In genomic region chr2:9179572-9180201, GRCh38 we compare ENCODE assay signal across 8 cellular contexts. TPM values are rescaled to one million over a fixed set of nuclear protein-coding genes. Genes with fewer than 3 reads are reported as not detected.
DNase-seq lines count a peak whose midpoint lies in the region; ATAC-seq and TF ChIP-seq lines count a peak whose summit lies in the region.

No MANE protein-coding gene starts in this region.

- no peak overlapping the region for H3K4me3 ChIP-seq in fibroblast of villous mesenchyme (ENCODE audit: low read depth, low read length)

- peak overlapping the region; percentile 95 for H3K27ac Mint-ChIP-seq in progenitor cell of endocrine pancreas

- peak; percentile 98 for DNase-seq in Daoy (ENCODE audit: low read depth)
- DNase-seq in T1000 (lab: John Stamatoyannopoulos, UW) = peak; percentile 75
- peak; percentile 85 for DNase-seq in fibroblast of villous mesenchyme (ENCODE audit: low read depth)
- DNase-seq in progenitor cell of endocrine pancreas (ENCODE audit: low spot score, unreplicated experiment) = no peak
- no peak for DNase-seq in posterior cingulate gyrus
- DNase-seq in stimulated activated CD4-positive, alpha-beta T cell treated with anti-CD3 and anti-CD28 coated beads, Interleukin-4, amount 100 ng/mL, for 1 hour = no peak
- no peak for DNase-seq in activated T-cell treated with anti-CD3 and anti-CD28 coated beads, Interleukin-2, amount 50 U/mL, for 4 hours

- no peaks in the 10 kb centered on the region for H3K27me3 Mint-ChIP-seq in progenitor cell of endocrine pancreas
- peaks cover 22% of the 10 kb centered on the region for H3K27me3 Mint-ChIP-seq in activated T-cell treated with anti-CD3 and anti-CD28 coated beads, Interleukin-2, amount 50 U/mL, for 4 hours (ENCODE audit: low read depth)

- TF ChIP-seq CTCF in fibroblast of villous mesenchyme (IDR thresholded peaks at IDR 0.05; ENCODE audit: insufficient read depth, low read depth, low read length) (no peak), progenitor cell of endocrine pancreas (IDR thresholded peaks at IDR 0.05; ENCODE audit: unreplicated experiment) (no peak)

- no peaks in the 10 kb centered on the region for H3K36me3 Mint-ChIP-seq in progenitor cell of endocrine pancreas (ENCODE audit: insufficient read depth)
- H3K36me3 Mint-ChIP-seq in activated T-cell treated with anti-CD3 and anti-CD28 coated beads, Interleukin-2, amount 50 U/mL, for 4 hours (ENCODE audit: insufficient read depth) = no peaks in the 10 kb centered on the region

- intact Hi-C loops in posterior cingulate gyrus (cut with DNase I) = no loop called here

- no peaks in the 10 kb centered on the region for H3K9me3 Mint-ChIP-seq in progenitor cell of endocrine pancreas (ENCODE audit: low read depth)
- H3K9me3 Mint-ChIP-seq in activated T-cell treated with anti-CD3 and anti-CD28 coated beads, Interleukin-2, amount 50 U/mL, for 4 hours = no peaks in the 10 kb centered on the region

- no peak for ATAC-seq in HG03442 (IDR thresholded peaks at IDR 0.05; ENCODE audit: unreplicated experiment)
- ATAC-seq in activated T-cell treated with anti-CD3 and anti-CD28 coated beads, Interleukin-2, amount 50 U/mL, for 4 hours = no peak

- no peak overlapping the region for H3K4me3 Mint-ChIP-seq in progenitor cell of endocrine pancreas (ENCODE audit: low read depth)
- no peak overlapping the region for H3K4me3 Mint-ChIP-seq in activated T-cell treated with anti-CD3 and anti-CD28 coated beads, Interleukin-2, amount 50 U/mL, for 4 hours

- peaks cover 44% of the 10 kb centered on the region for H3K4me1 Mint-ChIP-seq in progenitor cell of endocrine pancreas (ENCODE audit: low read depth)
- no peaks in the 10 kb centered on the region for H3K4me1 Mint-ChIP-seq in activated T-cell treated with anti-CD3 and anti-CD28 coated beads, Interleukin-2, amount 50 U/mL, for 4 hours (ENCODE audit: low read depth)

RNA-seq across cellular contexts. Expression of gene ASAP2, which starts 26.9 kb away (rescaled TPM):
- total RNA-seq in Daoy (2014; rRNA removed; shearing (Covaris generic)) = 20.3 and 22.7 TPM in 2 replicates
- total RNA-seq in fibroblast of villous mesenchyme (39.0 and 66.5 TPM in 2 replicates), progenitor cell of endocrine pancreas (65.4 and 69.3 TPM in 2 replicates)
- under 1 TPM; 0.13 to 0.22 (median 0.20) TPM for total RNA-seq in activated T-cell treated with anti-CD3 and anti-CD28 coated beads, Interleukin-2, amount 50 U/mL, for 4 hours

Comparison
In these comparisons a context has a peak if more than half of its experiments do, and no peak if none do; other contexts are left out.
1. DNase-seq: peak in Daoy (single experiment), T1000 (single experiment) and fibroblast of villous mesenchyme (single experiment); none in progenitor cell of endocrine pancreas (single experiment), posterior cingulate gyrus (0 of 10), stimulated activated CD4-positive, alpha-beta T cell treated with anti-CD3 and anti-CD28 coated beads, Interleukin-4, amount 100 ng/mL, for 1 hour (single experiment) and activated T-cell treated with anti-CD3 and anti-CD28 coated beads, Interleukin-2, amount 50 U/mL, for 4 hours (single experiment).
2. RNA of gene ASAP2, which starts 26.9 kb away (total RNA-seq): 39.0 to 66.5 TPM in fibroblast of villous mesenchyme, 65.4 to 69.3 TPM in progenitor cell of endocrine pancreas and 20.3 to 22.7 TPM in Daoy; 0.13 to 0.22 TPM in activated T-cell treated with anti-CD3 and anti-CD28 coated beads, Interleukin-2, amount 50 U/mL, for 4 hours; every median in the first group is over 10 times any median in the second.